22 cellular contexts compared by ENCODE assay signal in the genomic region with DNA sequence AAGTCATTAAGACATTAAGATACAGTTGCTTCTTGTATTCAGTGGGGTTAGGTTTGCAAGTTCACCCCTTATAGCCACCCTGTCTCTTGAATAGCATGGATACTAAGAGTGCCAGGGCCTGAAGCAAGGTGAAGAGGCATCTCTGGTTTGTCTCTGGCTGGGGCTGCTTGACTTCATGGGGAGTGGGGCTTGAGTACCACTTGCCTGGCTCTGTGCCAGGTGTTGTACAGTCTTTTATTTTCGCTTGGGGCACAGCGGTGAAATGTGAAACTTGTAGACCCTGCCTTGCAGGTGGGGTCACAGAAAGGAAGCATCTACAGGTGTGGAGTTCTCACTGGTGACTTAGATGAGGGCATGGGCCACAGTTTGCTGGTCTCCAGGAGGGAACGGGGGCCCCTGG.
DNase-seq lines count a peak whose midpoint lies in the region; ATAC-seq, FAIRE-seq and TF ChIP-seq lines count a peak whose summit lies in the region.
"Had no signal": no experiment of that assay in that cellular context is flagged by ENCODE, and none has a peak within 500 bp of the region (broad histone marks: within the 10 kb centered on the region; RNA-seq: fewer than 3 reads in every experiment).

No MANE protein-coding gene starts in this region.

- no peak overlapping the region for H3K4me3 Mint-ChIP-seq in CD4-positive, alpha-beta T cell
- H3K4me3 Mint-ChIP-seq: CD4-positive, alpha-beta memory T cell had no signal

- no peak overlapping the region for H2BK120ac ChIP-seq in mesenchymal stem cell (ENCODE audit: low read depth, low read length)

- DNase-seq in DMS79 treated with DMSO at 0.1 percent for 48 hours (lab: John Stamatoyannopoulos, UW) (peak; percentile 11), DMS79 (lab: John Stamatoyannopoulos, UW) (no peak), HepG2 (ENCODE audit: low spot score) (no peak), right lobe of liver (no peak), K562 (ENCODE audit: extremely low read depth in 1 of 4, low spot score in 3 of 4) (no peak), GF-D8 (lab: John Stamatoyannopoulos, UW) (no peak), mesenchymal stem cell (no peak)
- DNase-seq in CD4-positive, alpha-beta T cell = no peak
- DNase-seq: AML-193; Calu3; CD4-positive, alpha-beta memory T cell; GM23248; HCEC 1CT; IMR-90 had no signal

- CTCF ChIA-PET in HepG2 (lab: Yijun Ruan, JAX; ENCODE audit: low intra/inter-chr PET ratio, low total read pairs) (no interaction called here), K562 (lab: Yijun Ruan, JAX; ENCODE audit: low intra/inter-chr PET ratio) (no interaction called here)
- CTCF ChIA-PET in CD4-positive, alpha-beta T cell (lab: Charles Lee) = no interaction called here

- POLR2A ChIA-PET in HepG2 (lab: Yijun Ruan, JAX) = no interaction called here
- POLR2A ChIA-PET in K562 (lab: Yijun Ruan, JAX) = no interaction called here
- POLR2A ChIA-PET in CD4-positive, alpha-beta T cell (lab: Charles Lee) = no interaction called here

- 96% methylated on average over 3 of the region's 3 CpGs for WGBS in HepG2 (ENCODE audit: low lambda C conversion rate)
- WGBS in right lobe of liver (ENCODE audit: insufficient coverage, low coverage, low lambda C conversion rate, missing lambda C conversion rate) = no CpG with 5 or more reads among the region's 3 CpGs
- WGBS in K562 (ENCODE audit: insufficient coverage, low coverage, missing lambda C conversion rate) = 93% methylated on average over 3 of the region's 3 CpGs
- WGBS in mesenchymal stem cell = 98% methylated on average over 3 of the region's 3 CpGs

- peaks cover 90% of the 10 kb centered on the region for H3K36me3 Mint-ChIP-seq in CD4-positive, alpha-beta T cell (ENCODE audit: low read depth)

- H4K20me1 ChIP-seq in HepG2 (ENCODE audit: insufficient read depth, low read length) = no peaks in the 10 kb centered on the region
- no peaks in the 10 kb centered on the region for H4K20me1 ChIP-seq in K562 (replicated peaks; ENCODE audit: control insufficient read depth, insufficient read depth, low read length)

- FAIRE-seq in HepG2 (lab: Jason Lieb, UNC) = no peak
- no peak for FAIRE-seq in K562 (lab: Jason Lieb, UNC)
- FAIRE-seq: A549, G401.6, GM12892, GM18507, H54 had no signal

- no peak overlapping the region for H3K27ac Mint-ChIP-seq in CD4-positive, alpha-beta T cell

- ATAC-seq in HepG2 = no peak
- no peak for ATAC-seq in right lobe of liver
- no peak for ATAC-seq in K562
- ATAC-seq in CD4-positive, alpha-beta T cell (ENCODE audit: poor library complexity) = no peak

- no peak for TF ChIP-seq EP300 in HepG2 (IDR thresholded peaks at IDR 0.05; ENCODE audit: low read depth in 2 of 2, low read length in 2 of 2)
- no peak for TF ChIP-seq EP300 in HepG2 (CRISPR knock-in tag; IDR thresholded peaks at IDR 0.05; ENCODE audit: borderline replicate concordance)
- no peak for TF ChIP-seq EP300 in K562 (IDR thresholded peaks at IDR 0.05; ENCODE audit: low read length)

- no peaks in the 10 kb centered on the region for H3K4me1 Mint-ChIP-seq in CD4-positive, alpha-beta T cell (ENCODE audit: low read depth)

- H2BK15ac ChIP-seq in mesenchymal stem cell (ENCODE audit: low read depth, poor library complexity, severe bottlenecking) = no peak overlapping the region

- H3K4me3 ChIP-seq in HepG2 (replicated peaks in 1 of 3; ENCODE audit: insufficient read depth in 1 of 3, low read depth in 2 of 3, low read length in 3 of 3) = no peak overlapping the region
- H3K4me3 ChIP-seq in right lobe of liver = no peak overlapping the region
- H3K4me3 ChIP-seq in K562 = no peak overlapping the region
- H3K4me3 ChIP-seq in mesenchymal stem cell (ENCODE audit: insufficient read depth in 1 of 2, low read depth in 1 of 2, low read length in 2 of 2) = no peak overlapping the region
- H3K4me3 ChIP-seq: A549, GM23248 had no signal

- BruUV-seq in HepG2 (replicated peaks; lab: Mats Ljungman, UMichigan) (no TSS peak), K562 (replicated peaks; lab: Mats Ljungman, UMichigan) (no TSS peak)

- TF ChIP-seq POLR2A in HepG2 (IDR thresholded peaks at IDR 0.05; ENCODE audit: insufficient read depth in 1 of 2, low read depth in 2 of 2, low read length in 2 of 2) (no peak), right lobe of liver (IDR thresholded peaks at IDR 0.05) (no peak), K562 (conservative IDR thresholded peaks at IDR 0.05) (no peak)

- no peak overlapping the region for H3K14ac ChIP-seq in mesenchymal stem cell (ENCODE audit: low read length in 2 of 2)

- H3K79me1 ChIP-seq in mesenchymal stem cell (replicated peaks; ENCODE audit: low read length, poor library complexity, severe bottlenecking) = peaks cover 4% of the 10 kb centered on the region

- H3K9ac ChIP-seq in HepG2 (ENCODE audit: insufficient read depth, low read depth, low read length) (no peak overlapping the region), K562 (ENCODE audit: insufficient read depth in 1 of 2, low read depth in 2 of 2, low read length in 2 of 2) (no peak overlapping the region), mesenchymal stem cell (ENCODE audit: low read length) (no peak overlapping the region)
- H3K9ac ChIP-seq: GM23248 had no signal

- H3K9me3 ChIP-seq in HepG2 (ENCODE audit: low read length) (no peaks in the 10 kb centered on the region), right lobe of liver (no peaks in the 10 kb centered on the region), K562 (replicated peaks; ENCODE audit: control insufficient read depth, insufficient read depth, low read depth, low read length) (no peaks in the 10 kb centered on the region), mesenchymal stem cell (ENCODE audit: control insufficient read depth, low read length) (peaks cover 18% of the 10 kb centered on the region)
- no peaks in the 10 kb centered on the region for H3K9me3 ChIP-seq in CD4-positive, alpha-beta T cell (ENCODE audit: control insufficient read depth, low read length)

- H4K91ac ChIP-seq in mesenchymal stem cell (ENCODE audit: low read length) = no peak overlapping the region

- H3K4me1 ChIP-seq in HepG2 (ENCODE audit: insufficient read depth, low read length) (no peaks in the 10 kb centered on the region), right lobe of liver (no peaks in the 10 kb centered on the region), K562 (replicated peaks in 1 of 2; ENCODE audit: control insufficient read depth in 2 of 2, insufficient read depth in 2 of 2, low read length in 2 of 2) (no peaks in the 10 kb centered on the region), mesenchymal stem cell (ENCODE audit: control insufficient read depth, insufficient read depth, low read depth, low read length) (no peaks in the 10 kb centered on the region)
- H3K4me1 ChIP-seq: A549 had no signal

- H2AK5ac ChIP-seq in mesenchymal stem cell (ENCODE audit: low read length, severe bottlenecking) = no peak overlapping the region

- H3K27ac ChIP-seq in HepG2 (ENCODE audit: extremely low read length, insufficient read depth, low read length) (no peak overlapping the region), right lobe of liver (no peak overlapping the region), K562 (ENCODE audit: extremely low read depth, low read depth, low read length) (no peak overlapping the region), mesenchymal stem cell (ENCODE audit: low read length, poor library complexity, severe bottlenecking) (no peak overlapping the region)
- no peak overlapping the region for H3K27ac ChIP-seq in CD4-positive, alpha-beta T cell (ENCODE audit: low read depth, low read length)
- H3K27ac ChIP-seq: 22Rv1, A549, C4-2B, GM23248, HL-60 had no signal

- intact Hi-C loops in HepG2 (cut with micrococcal nuclease; ENCODE audit: unreplicated experiment) = no loop called here
- intact Hi-C loops in right lobe of liver (cut with DNase I) = no loop called here
- intact Hi-C loops in K562 (cut with micrococcal nuclease) = no loop called here
- intact Hi-C loops in CD4-positive, alpha-beta T cell (cut with DNase I, micrococcal nuclease) = no loop called here

- H3K4ac ChIP-seq in mesenchymal stem cell (ENCODE audit: low read depth in 1 of 2, low read length in 2 of 2) = no peak overlapping the region

- TF ChIP-seq CTCF in HepG2 (CRISPR knock-in tag; IDR thresholded peaks at IDR 0.05) (no peak), right lobe of liver (IDR thresholded peaks at IDR 0.05) (no peak), K562 (IDR thresholded peaks at IDR 0.05 in 2 of 3, conservative IDR thresholded peaks at IDR 0.05 in 1 of 3; ENCODE audit: insufficient read depth in 2 of 3, low read depth in 1 of 3, low read length in 3 of 3) (no peak)
- TF ChIP-seq CTCF in CD4-positive, alpha-beta T cell (IDR thresholded peaks at IDR 0.05) = no peak

- H3K27me3 ChIP-seq in HepG2 (ENCODE audit: control insufficient read depth in 1 of 2, insufficient read depth in 2 of 2, low read length in 2 of 2) (no peaks in the 10 kb centered on the region; a peak in 1 of 5 replicates), right lobe of liver (no peaks in the 10 kb centered on the region), K562 (ENCODE audit: control insufficient read depth in 2 of 2, insufficient read depth in 2 of 2, low read length in 2 of 2) (no peaks in the 10 kb centered on the region), mesenchymal stem cell (ENCODE audit: control insufficient read depth in 1 of 2, insufficient read depth in 1 of 2, low read length in 2 of 2) (no peaks in the 10 kb centered on the region)
- no peaks in the 10 kb centered on the region for H3K27me3 ChIP-seq in CD4-positive, alpha-beta T cell (ENCODE audit: control insufficient read depth, insufficient read depth, low read length)

- no peaks in the 10 kb centered on the region for H3K9me1 ChIP-seq in K562 (ENCODE audit: control insufficient read depth, insufficient read depth, low read length)

- no peak overlapping the region for H2BK5ac ChIP-seq in mesenchymal stem cell (ENCODE audit: low read depth, low read length, poor library complexity, severe bottlenecking)

- no peaks in the 10 kb centered on the region for H3K79me2 ChIP-seq in HepG2 (ENCODE audit: insufficient read depth, low read length)
- no peaks in the 10 kb centered on the region for H3K79me2 ChIP-seq in K562 (ENCODE audit: control insufficient read depth, insufficient read depth, low read length)

- no peak for TF ChIP-seq RAD21 in HepG2 (CRISPR knock-in tag; IDR thresholded peaks at IDR 0.05)
- TF ChIP-seq RAD21 in K562 (CRISPR knock-in tag; conservative IDR thresholded peaks at IDR 0.05 in 1 of 2, IDR thresholded peaks at IDR 0.05 in 1 of 2) = no peak

- H3K36me3 ChIP-seq in HepG2 (replicated peaks in 1 of 2; ENCODE audit: control insufficient read depth in 1 of 2, insufficient read depth in 2 of 2, low read length in 2 of 2) (peaks cover 22 to 77% of the 10 kb centered on the region in 2 experiments), right lobe of liver (peaks cover 0 to 43% (median 16%) of the 10 kb centered on the region in 4 donors), K562 (ENCODE audit: control insufficient read depth, insufficient read depth, low read length) (peaks cover 51% of the 10 kb centered on the region), mesenchymal stem cell (ENCODE audit: control insufficient read depth in 1 of 2, insufficient read depth in 2 of 2, low read depth in 1 of 2, low read length in 2 of 2) (peaks cover 33 to 78% of the 10 kb centered on the region in 2 experiments)

- H2BK12ac ChIP-seq in mesenchymal stem cell (ENCODE audit: low read length in 2 of 2) = no peak overlapping the region

- no peaks in the 10 kb centered on the region for H3K9me3 Mint-ChIP-seq in CD4-positive, alpha-beta T cell

- H3K23ac ChIP-seq in mesenchymal stem cell (ENCODE audit: low read length in 2 of 2) = no peak overlapping the region

- H3K4me2 ChIP-seq in HepG2 (ENCODE audit: low read depth, low read length) (no peak overlapping the region), K562 (ENCODE audit: insufficient read depth, low read length) (no peak overlapping the region), mesenchymal stem cell (ENCODE audit: low read length, poor library complexity, severe bottlenecking) (no peak overlapping the region)
- H3K4me2 ChIP-seq: A549 had no signal

- H4K8ac ChIP-seq in mesenchymal stem cell (ENCODE audit: low read length) = no peak overlapping the region

- no peaks in the 10 kb centered on the region for H3K27me3 Mint-ChIP-seq in CD4-positive, alpha-beta T cell
- H3K27me3 Mint-ChIP-seq: CD4-positive, alpha-beta memory T cell had no signal

- in situ Hi-C loops in HepG2 (cut with HindIII; ENCODE audit: extremely low pct_ligation_motif_present, low pct_unique_long_range_greater_than_20kb) = loop anchor here (25.0 kb wide), 1 partner anchor 171 kb away; no protein-coding TSS in a partner anchor
- in situ Hi-C loops in K562 (cut with MboI) = no loop called here

- H2AFZ ChIP-seq in HepG2 (ENCODE audit: low read length) (no peak overlapping the region), K562 (ENCODE audit: low read depth, low read length) (no peak overlapping the region), mesenchymal stem cell (ENCODE audit: low read depth, low read length) (no peak overlapping the region)
- H2AFZ ChIP-seq: GM23248 had no signal

- H3K18ac ChIP-seq in mesenchymal stem cell (ENCODE audit: low read depth in 1 of 2, low read length in 2 of 2) = no peak overlapping the region
